ENCODE assay signal across 10 cellular contexts in the genomic region with DNA sequence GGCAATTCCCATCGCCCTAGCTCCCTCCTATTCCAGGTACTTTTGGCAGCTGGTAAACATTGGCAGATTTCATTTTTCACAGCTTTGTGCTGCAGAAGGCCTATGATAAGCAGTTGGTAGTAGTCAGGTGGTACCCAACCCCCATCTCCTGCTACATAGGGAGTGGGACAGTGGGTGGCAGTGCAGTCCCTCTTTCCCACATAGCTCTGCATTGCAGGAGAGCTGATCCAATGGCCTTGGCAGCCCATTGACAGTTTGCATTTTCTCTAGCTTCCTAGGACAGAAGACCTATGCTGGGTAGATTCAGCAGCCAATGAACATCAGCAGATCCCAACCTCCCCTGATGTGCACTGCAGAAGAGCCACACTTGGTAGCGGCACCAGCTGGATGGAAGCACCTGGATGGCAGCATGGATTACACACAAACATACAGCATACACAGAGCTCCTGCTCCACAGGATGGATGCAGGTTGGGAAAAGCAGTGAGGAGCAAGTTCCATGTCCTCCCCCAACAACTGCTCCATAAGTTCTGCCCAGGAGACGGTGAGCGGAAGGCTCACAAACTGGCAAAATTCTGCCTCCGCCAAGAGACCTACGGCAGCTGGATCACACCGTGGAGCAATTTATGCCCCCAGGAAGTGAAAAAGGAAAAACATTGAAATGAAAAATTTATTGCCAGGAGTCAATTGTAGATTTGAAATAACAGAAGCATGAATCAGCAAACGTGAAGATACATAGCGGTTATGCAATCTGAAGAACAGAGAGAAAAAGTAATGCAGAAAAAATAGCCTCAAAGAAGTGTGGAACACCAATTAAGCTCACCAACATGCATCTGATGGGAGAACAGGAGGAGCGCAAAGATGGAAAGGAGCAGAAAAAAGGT.
DNase-seq lines count a peak whose midpoint lies in the region; ATAC-seq and TF ChIP-seq lines count a peak whose summit lies in the region.
"Had no signal": no experiment of that assay in that cellular context is flagged by ENCODE, and none has a peak within 500 bp of the region (broad histone marks: within the 10 kb centered on the region; RNA-seq: fewer than 3 reads in every experiment).

No MANE protein-coding gene starts in this region.

- H3K27me3 Mint-ChIP-seq in CD8-positive, alpha-beta T cell (ENCODE audit: low read depth) = no peaks in the 10 kb centered on the region
- H3K27me3 Mint-ChIP-seq in mesothelial cell of epicardium (ENCODE audit: low read depth) = no peaks in the 10 kb centered on the region

- dilution Hi-C loops in mammary epithelial cell (cut with HindIII; ENCODE audit: low sequenced_read_pairs) = no loop called here

- no peak overlapping the region for H3K27ac ChIP-seq in CD8-positive, alpha-beta T cell (ENCODE audit: low read depth, low read length)
- no peak overlapping the region for H3K27ac ChIP-seq in mammary epithelial cell (ENCODE audit: insufficient read depth, low read depth, low read length)

- BruUV-seq in mammary epithelial cell (replicated peaks; lab: Mats Ljungman, UMichigan) = no TSS peak

- intact Hi-C loops in CD8-positive, alpha-beta T cell (cut with DNase I, micrococcal nuclease) = no loop called here
- intact Hi-C loops in mammary epithelial cell (cut with micrococcal nuclease) = no loop called here

- TF ChIP-seq CTCF in CD8-positive, alpha-beta T cell (IDR thresholded peaks at IDR 0.05) = no peak
- TF ChIP-seq CTCF in mammary epithelial cell (conservative IDR thresholded peaks at IDR 0.05 in 1 of 2, IDR thresholded peaks at IDR 0.05 in 1 of 2; ENCODE audit: extremely low read depth in 1 of 2, insufficient read depth in 1 of 2, low read depth in 1 of 2, low read length in 2 of 2) = no peak
- TF ChIP-seq CTCF in mesothelial cell of epicardium (IDR thresholded peaks at IDR 0.05; ENCODE audit: unreplicated experiment) = no peak
- no peak for TF ChIP-seq CTCF in GM20000 (IDR thresholded peaks at IDR 0.05; ENCODE audit: extremely low read depth, missing control alignments)

- no peak overlapping the region for H3K4me3 ChIP-seq in CD8-positive, alpha-beta T cell (ENCODE audit: low read depth, low read length)
- no peak overlapping the region for H3K4me3 ChIP-seq in mammary epithelial cell (replicated peaks in 1 of 3; ENCODE audit: insufficient read depth in 1 of 3, low read depth in 2 of 3, low read length in 3 of 3)

- no peaks in the 10 kb centered on the region for H3K9me3 ChIP-seq in CD8-positive, alpha-beta T cell (ENCODE audit: low read length)
- H3K9me3 ChIP-seq in mammary epithelial cell (replicated peaks; ENCODE audit: insufficient read depth, low read length) = no peaks in the 10 kb centered on the region

- H3K4me3 Mint-ChIP-seq in CD8-positive, alpha-beta T cell = no peak overlapping the region
- H3K4me3 Mint-ChIP-seq in mesothelial cell of epicardium = no peak overlapping the region

- no peak for ATAC-seq in CD8-positive, alpha-beta T cell

- CTCF ChIA-PET in CD8-positive, alpha-beta T cell (lab: Charles Lee) = no interaction called here
- CTCF ChIA-PET in mammary epithelial cell (lab: Charles Lee; ENCODE audit: low non-redundant PET) = no interaction called here

- H3K36me3 ChIP-seq in CD8-positive, alpha-beta T cell (ENCODE audit: insufficient read depth, low read length) = peaks cover 8% of the 10 kb centered on the region
- H3K36me3 ChIP-seq in mammary epithelial cell (ENCODE audit: insufficient read depth, low read length) = peaks cover 5% of the 10 kb centered on the region

- no peaks in the 10 kb centered on the region for H4K20me1 ChIP-seq in mammary epithelial cell (ENCODE audit: insufficient read depth, low read length)

- in situ Hi-C loops in mammary epithelial cell (cut with MboI; ENCODE audit: low sequenced_read_pairs in 2 of 2) = no loop called here

- H3K9me3 Mint-ChIP-seq in CD8-positive, alpha-beta T cell = peaks cover 2% of the 10 kb centered on the region
- H3K9me3 Mint-ChIP-seq in mesothelial cell of epicardium = peaks cover 6% of the 10 kb centered on the region

- H3K27me3 ChIP-seq in CD8-positive, alpha-beta T cell (ENCODE audit: insufficient read depth, low read length) = no peaks in the 10 kb centered on the region
- H3K27me3 ChIP-seq in mammary epithelial cell (ENCODE audit: insufficient read depth, low read length) = no peaks in the 10 kb centered on the region

- no peak for DNase-seq in CD8-positive, alpha-beta T cell
- peak; percentile 38 for DNase-seq in HS-5 (ENCODE audit: low read depth)
- peak; percentile 26 for DNase-seq in mammary epithelial cell
- DNase-seq in mesothelial cell of epicardium (ENCODE audit: low spot score in 2 of 2, unreplicated experiment in 2 of 2) = no peak
- DNase-seq in T1000 (lab: John Stamatoyannopoulos, UW) = no peak
- DNase-seq in activated gamma-delta T cell treated with Interleukin-2 at 50 U/mL for 16 hours = no peak
- no peak for DNase-seq in hippocampal formation (lab: John Stamatoyannopoulos, UW)
- DNase-seq in GM20000 (ENCODE audit: low spot score) = no peak
- DNase-seq: activated CD4-positive, alpha-beta T cell treated with anti-CD3 and anti-CD28 coated beads, Interleukin-2, amount 50 U/mL, for 4 hours; NCI-H524 treated with DMSO at 0.1 percent for 48 hours had no signal

- no peak overlapping the region for H2AFZ ChIP-seq in mammary epithelial cell (ENCODE audit: low read depth, low read length)

- H3K36me3 Mint-ChIP-seq in CD8-positive, alpha-beta T cell = peaks cover 71% of the 10 kb centered on the region
- peaks cover 46% of the 10 kb centered on the region for H3K36me3 Mint-ChIP-seq in mesothelial cell of epicardium

- peaks cover 23% of the 10 kb centered on the region for H3K4me1 Mint-ChIP-seq in CD8-positive, alpha-beta T cell (ENCODE audit: low read depth)
- peaks cover 3% of the 10 kb centered on the region for H3K4me1 Mint-ChIP-seq in mesothelial cell of epicardium

- POLR2A ChIA-PET in CD8-positive, alpha-beta T cell (lab: Charles Lee) = interaction anchor here (0.9 kb wide), 1 partner anchor 9 kb away, joined by 3 read pairs; no protein-coding TSS in a partner anchor

- H3K9ac ChIP-seq in mammary epithelial cell (ENCODE audit: insufficient read depth, low read length) = no peak overlapping the region

- peak overlapping the region; percentile 24 for H3K27ac Mint-ChIP-seq in CD8-positive, alpha-beta T cell
- H3K27ac Mint-ChIP-seq in mesothelial cell of epicardium = peak overlapping the region; percentile 62

- peaks cover 21% of the 10 kb centered on the region for H3K4me1 ChIP-seq in CD8-positive, alpha-beta T cell (ENCODE audit: insufficient read depth, low read length)
- peaks cover 16% of the 10 kb centered on the region for H3K4me1 ChIP-seq in mammary epithelial cell (ENCODE audit: insufficient read depth, low read length)

- H3K4me2 ChIP-seq in mammary epithelial cell (ENCODE audit: insufficient read depth, low read depth, low read length) = peak overlapping the region; percentile 26

- H3K79me2 ChIP-seq in mammary epithelial cell (ENCODE audit: insufficient read depth, low read length) = peaks cover 13% of the 10 kb centered on the region

- WGBS in mammary epithelial cell (ENCODE audit: low coverage, missing lambda C conversion rate) = 63% methylated on average over 10 of the region's 10 CpGs

Comparison
In these comparisons a context has a peak if more than half of its experiments do, and no peak if none do; other contexts are left out.
1. DNase-seq: peak in HS-5 (single experiment) and mammary epithelial cell (single experiment); none in CD8-positive, alpha-beta T cell (0 of 7), mesothelial cell of epicardium (0 of 2), T1000 (single experiment), activated gamma-delta T cell treated with Interleukin-2 at 50 U/mL for 16 hours (single experiment), hippocampal formation (0 of 2) and GM20000 (single experiment).